1 cellular context compared by ENCODE assay signal in the genomic region with DNA sequence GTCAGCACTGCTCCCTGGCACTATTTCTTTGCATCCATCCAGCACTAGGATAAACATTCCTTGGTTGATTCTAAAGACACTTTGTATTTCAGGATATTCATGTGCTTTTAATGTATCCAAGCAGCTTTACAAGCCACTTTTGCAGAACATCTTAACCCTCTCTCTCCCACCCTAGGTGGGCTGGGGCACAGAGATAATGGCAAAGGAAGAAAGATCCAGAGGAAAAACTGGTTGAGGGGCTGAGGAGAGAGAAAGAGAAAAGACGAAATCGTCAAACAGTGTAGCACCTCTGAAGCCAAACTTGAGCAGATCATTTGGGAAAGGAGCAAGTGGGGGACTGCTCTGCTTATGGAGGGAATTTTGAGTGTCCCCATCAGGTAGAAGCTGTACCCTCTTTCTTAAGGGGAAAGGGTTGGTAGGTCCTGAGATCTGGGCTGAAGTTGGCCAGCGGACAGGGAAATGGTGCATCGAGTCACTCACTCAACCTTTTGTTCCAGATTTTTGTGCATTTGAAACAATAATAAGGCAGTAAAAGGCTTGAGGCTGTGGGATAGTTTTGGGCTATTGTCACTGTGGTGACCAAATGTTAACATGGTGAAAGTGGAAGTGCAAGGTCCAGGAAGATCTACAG.
TF ChIP-seq lines count a peak whose summit lies in the region.

No MANE protein-coding gene starts in this region.

TF ChIP-seq in GM23338, 12 proteins besides CTCF, POLR2A, EP300 and RAD21 (continued from another document):
- TF ChIP-seq, protein P1, sequence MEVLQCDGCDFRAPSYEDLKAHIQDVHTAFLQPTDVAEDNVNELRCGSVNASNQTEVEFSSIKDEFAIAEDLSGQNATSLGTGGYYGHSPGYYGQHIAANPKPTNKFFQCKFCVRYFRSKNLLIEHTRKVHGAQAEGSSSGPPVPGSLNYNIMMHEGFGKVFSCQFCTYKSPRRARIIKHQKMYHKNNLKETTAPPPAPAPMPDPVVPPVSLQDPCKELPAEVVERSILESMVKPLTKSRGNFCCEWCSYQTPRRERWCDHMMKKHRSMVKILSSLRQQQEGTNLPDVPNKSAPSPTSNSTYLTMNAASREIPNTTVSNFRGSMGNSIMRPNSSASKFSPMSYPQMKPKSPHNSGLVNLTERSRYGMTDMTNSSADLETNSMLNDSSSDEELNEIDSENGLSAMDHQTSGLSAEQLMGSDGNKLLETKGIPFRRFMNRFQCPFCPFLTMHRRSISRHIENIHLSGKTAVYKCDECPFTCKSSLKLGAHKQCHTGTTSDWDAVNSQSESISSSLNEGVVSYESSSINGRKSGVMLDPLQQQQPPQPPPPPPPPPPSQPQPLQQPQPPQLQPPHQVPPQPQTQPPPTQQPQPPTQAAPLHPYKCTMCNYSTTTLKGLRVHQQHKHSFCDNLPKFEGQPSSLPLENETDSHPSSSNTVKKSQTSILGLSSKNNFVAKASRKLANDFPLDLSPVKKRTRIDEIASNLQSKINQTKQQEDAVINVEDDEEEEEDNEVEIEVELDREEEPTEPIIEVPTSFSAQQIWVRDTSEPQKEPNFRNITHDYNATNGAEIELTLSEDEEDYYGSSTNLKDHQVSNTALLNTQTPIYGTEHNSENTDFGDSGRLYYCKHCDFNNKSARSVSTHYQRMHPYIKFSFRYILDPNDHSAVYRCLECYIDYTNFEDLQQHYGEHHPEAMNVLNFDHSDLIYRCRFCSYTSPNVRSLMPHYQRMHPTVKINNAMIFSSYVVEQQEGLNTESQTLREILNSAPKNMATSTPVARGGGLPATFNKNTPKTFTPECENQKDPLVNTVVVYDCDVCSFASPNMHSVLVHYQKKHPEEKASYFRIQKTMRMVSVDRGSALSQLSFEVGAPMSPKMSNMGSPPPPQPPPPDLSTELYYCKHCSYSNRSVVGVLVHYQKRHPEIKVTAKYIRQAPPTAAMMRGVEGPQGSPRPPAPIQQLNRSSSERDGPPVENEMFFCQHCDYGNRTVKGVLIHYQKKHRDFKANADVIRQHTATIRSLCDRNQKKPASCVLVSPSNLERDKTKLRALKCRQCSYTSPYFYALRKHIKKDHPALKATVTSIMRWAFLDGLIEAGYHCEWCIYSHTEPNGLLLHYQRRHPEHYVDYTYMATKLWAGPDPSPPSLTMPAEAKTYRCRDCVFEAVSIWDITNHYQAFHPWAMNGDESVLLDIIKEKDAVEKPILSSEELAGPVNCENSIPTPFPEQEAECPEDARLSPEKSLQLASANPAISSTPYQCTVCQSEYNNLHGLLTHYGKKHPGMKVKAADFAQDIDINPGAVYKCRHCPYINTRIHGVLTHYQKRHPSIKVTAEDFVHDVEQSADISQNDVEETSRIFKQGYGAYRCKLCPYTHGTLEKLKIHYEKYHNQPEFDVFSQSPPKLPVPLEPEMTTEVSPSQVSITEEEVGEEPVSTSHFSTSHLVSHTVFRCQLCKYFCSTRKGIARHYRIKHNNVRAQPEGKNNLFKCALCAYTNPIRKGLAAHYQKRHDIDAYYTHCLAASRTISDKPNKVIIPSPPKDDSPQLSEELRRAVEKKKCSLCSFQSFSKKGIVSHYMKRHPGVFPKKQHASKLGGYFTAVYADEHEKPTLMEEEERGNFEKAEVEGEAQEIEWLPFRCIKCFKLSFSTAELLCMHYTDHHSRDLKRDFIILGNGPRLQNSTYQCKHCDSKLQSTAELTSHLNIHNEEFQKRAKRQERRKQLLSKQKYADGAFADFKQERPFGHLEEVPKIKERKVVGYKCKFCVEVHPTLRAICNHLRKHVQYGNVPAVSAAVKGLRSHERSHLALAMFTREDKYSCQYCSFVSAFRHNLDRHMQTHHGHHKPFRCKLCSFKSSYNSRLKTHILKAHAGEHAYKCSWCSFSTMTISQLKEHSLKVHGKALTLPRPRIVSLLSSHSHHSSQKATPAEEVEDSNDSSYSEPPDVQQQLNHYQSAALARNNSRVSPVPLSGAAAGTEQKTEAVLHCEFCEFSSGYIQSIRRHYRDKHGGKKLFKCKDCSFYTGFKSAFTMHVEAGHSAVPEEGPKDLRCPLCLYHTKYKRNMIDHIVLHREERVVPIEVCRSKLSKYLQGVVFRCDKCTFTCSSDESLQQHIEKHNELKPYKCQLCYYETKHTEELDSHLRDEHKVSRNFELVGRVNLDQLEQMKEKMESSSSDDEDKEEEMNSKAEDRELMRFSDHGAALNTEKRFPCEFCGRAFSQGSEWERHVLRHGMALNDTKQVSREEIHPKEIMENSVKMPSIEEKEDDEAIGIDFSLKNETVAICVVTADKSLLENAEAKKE (CRISPR knock-in tag; IDR thresholded peaks at IDR 0.05), result no peak
- TF ChIP-seq EZH2phosphoT487 (IDR thresholded peaks at IDR 0.05; ENCODE audit: unreplicated experiment) (no peak), POLR2AphosphoS5 (IDR thresholded peaks at IDR 0.05; ENCODE audit: low read depth) (no peak), NANOG (IDR thresholded peaks at IDR 0.05; ENCODE audit: borderline replicate concordance) (no peak)
